1 cellular context compared by ENCODE assay signal in the genomic region with DNA sequence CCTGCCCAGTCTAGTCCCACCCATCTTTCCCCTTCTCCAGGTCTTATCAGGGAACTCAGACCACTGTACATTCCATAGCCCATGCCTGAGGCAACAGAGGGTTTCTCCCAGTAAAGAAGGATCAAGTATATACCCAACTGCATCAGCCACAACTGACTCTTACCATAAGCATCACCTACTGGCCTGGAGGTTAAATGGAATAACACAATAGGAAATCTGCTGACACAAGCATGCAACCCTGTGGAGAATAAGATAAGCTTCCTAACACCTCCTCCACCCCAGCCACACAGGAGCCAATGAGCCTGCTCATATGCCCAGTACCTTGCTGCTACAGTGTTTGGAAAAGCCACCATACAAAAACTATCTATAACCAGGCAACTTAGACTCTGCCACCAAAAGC.
TF ChIP-seq lines count a peak whose summit lies in the region.

No MANE protein-coding gene starts in this region.

TF ChIP-seq in GM23338, 12 proteins besides CTCF, POLR2A, EP300 and RAD21 (continued from another document):
- TF ChIP-seq, protein P1, sequence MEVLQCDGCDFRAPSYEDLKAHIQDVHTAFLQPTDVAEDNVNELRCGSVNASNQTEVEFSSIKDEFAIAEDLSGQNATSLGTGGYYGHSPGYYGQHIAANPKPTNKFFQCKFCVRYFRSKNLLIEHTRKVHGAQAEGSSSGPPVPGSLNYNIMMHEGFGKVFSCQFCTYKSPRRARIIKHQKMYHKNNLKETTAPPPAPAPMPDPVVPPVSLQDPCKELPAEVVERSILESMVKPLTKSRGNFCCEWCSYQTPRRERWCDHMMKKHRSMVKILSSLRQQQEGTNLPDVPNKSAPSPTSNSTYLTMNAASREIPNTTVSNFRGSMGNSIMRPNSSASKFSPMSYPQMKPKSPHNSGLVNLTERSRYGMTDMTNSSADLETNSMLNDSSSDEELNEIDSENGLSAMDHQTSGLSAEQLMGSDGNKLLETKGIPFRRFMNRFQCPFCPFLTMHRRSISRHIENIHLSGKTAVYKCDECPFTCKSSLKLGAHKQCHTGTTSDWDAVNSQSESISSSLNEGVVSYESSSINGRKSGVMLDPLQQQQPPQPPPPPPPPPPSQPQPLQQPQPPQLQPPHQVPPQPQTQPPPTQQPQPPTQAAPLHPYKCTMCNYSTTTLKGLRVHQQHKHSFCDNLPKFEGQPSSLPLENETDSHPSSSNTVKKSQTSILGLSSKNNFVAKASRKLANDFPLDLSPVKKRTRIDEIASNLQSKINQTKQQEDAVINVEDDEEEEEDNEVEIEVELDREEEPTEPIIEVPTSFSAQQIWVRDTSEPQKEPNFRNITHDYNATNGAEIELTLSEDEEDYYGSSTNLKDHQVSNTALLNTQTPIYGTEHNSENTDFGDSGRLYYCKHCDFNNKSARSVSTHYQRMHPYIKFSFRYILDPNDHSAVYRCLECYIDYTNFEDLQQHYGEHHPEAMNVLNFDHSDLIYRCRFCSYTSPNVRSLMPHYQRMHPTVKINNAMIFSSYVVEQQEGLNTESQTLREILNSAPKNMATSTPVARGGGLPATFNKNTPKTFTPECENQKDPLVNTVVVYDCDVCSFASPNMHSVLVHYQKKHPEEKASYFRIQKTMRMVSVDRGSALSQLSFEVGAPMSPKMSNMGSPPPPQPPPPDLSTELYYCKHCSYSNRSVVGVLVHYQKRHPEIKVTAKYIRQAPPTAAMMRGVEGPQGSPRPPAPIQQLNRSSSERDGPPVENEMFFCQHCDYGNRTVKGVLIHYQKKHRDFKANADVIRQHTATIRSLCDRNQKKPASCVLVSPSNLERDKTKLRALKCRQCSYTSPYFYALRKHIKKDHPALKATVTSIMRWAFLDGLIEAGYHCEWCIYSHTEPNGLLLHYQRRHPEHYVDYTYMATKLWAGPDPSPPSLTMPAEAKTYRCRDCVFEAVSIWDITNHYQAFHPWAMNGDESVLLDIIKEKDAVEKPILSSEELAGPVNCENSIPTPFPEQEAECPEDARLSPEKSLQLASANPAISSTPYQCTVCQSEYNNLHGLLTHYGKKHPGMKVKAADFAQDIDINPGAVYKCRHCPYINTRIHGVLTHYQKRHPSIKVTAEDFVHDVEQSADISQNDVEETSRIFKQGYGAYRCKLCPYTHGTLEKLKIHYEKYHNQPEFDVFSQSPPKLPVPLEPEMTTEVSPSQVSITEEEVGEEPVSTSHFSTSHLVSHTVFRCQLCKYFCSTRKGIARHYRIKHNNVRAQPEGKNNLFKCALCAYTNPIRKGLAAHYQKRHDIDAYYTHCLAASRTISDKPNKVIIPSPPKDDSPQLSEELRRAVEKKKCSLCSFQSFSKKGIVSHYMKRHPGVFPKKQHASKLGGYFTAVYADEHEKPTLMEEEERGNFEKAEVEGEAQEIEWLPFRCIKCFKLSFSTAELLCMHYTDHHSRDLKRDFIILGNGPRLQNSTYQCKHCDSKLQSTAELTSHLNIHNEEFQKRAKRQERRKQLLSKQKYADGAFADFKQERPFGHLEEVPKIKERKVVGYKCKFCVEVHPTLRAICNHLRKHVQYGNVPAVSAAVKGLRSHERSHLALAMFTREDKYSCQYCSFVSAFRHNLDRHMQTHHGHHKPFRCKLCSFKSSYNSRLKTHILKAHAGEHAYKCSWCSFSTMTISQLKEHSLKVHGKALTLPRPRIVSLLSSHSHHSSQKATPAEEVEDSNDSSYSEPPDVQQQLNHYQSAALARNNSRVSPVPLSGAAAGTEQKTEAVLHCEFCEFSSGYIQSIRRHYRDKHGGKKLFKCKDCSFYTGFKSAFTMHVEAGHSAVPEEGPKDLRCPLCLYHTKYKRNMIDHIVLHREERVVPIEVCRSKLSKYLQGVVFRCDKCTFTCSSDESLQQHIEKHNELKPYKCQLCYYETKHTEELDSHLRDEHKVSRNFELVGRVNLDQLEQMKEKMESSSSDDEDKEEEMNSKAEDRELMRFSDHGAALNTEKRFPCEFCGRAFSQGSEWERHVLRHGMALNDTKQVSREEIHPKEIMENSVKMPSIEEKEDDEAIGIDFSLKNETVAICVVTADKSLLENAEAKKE (CRISPR knock-in tag; IDR thresholded peaks at IDR 0.05), result no peak
- no peak for TF ChIP-seq NANOG (IDR thresholded peaks at IDR 0.05; ENCODE audit: borderline replicate concordance)
- no peak for TF ChIP-seq ZNF331 (CRISPR knock-in tag; IDR thresholded peaks at IDR 0.05; ENCODE audit: low read depth)
- TF ChIP-seq, protein P2, sequence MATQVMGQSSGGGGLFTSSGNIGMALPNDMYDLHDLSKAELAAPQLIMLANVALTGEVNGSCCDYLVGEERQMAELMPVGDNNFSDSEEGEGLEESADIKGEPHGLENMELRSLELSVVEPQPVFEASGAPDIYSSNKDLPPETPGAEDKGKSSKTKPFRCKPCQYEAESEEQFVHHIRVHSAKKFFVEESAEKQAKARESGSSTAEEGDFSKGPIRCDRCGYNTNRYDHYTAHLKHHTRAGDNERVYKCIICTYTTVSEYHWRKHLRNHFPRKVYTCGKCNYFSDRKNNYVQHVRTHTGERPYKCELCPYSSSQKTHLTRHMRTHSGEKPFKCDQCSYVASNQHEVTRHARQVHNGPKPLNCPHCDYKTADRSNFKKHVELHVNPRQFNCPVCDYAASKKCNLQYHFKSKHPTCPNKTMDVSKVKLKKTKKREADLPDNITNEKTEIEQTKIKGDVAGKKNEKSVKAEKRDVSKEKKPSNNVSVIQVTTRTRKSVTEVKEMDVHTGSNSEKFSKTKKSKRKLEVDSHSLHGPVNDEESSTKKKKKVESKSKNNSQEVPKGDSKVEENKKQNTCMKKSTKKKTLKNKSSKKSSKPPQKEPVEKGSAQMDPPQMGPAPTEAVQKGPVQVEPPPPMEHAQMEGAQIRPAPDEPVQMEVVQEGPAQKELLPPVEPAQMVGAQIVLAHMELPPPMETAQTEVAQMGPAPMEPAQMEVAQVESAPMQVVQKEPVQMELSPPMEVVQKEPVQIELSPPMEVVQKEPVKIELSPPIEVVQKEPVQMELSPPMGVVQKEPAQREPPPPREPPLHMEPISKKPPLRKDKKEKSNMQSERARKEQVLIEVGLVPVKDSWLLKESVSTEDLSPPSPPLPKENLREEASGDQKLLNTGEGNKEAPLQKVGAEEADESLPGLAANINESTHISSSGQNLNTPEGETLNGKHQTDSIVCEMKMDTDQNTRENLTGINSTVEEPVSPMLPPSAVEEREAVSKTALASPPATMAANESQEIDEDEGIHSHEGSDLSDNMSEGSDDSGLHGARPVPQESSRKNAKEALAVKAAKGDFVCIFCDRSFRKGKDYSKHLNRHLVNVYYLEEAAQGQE (IDR thresholded peaks at IDR 0.05; ENCODE audit: unreplicated experiment), result no peak
- TF ChIP-seq EZH2 (IDR thresholded peaks at IDR 0.05; ENCODE audit: low read depth, unreplicated experiment), result no peak
- TF ChIP-seq ZNF114 (CRISPR knock-in tag; IDR thresholded peaks at IDR 0.05), result no peak
- no peak for TF ChIP-seq STAT1 (IDR thresholded peaks at IDR 0.05; ENCODE audit: unreplicated experiment)
TF ChIP-seq in GM23338: peak in this region for 0.
